Comparison of ENCODE assay signal across 1 cellular context in the genomic region with DNA sequence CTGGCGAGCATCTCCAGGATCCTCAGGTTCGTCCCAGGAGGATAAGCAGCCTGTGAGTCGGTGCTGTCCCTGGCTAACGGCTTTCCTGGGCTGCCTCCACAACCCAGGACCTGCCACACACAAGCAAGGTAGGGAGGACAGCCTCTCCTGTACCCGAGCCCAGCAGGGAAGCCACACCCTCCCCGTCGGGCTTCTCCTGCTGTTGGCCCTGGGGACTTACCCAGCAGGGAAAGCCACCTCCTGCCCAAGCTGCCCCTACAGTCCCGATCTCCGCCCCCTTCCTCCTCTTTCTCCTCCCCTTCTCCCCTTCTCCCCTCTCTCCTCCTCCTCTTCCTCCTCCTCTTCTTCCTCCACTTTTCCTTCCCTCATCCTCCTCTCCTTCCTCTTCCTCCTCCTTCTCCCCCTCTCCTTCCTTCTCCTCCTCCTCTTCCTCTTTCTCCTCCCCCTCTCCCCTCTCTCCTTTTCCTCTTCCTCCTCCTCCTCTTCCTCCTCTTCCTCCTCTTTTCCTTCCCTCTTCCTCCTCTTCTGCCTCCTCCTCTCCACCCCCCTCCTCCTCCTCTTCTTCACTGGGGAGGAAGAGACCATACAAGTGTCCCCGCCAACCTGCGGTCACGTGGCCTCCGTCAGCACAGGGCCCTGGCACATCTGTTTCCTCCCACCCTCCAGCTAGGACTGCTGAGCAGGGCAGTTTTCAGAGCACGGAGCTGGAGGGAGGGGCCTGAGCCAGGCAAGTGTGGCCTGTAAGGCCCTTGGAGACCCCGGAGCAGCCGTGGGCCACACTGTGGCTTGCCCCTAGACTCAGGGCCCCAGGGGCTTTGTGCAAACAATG.
TF ChIP-seq lines count a peak whose summit lies in the region.

No MANE protein-coding gene starts in this region.

TF ChIP-seq in H1, 55 proteins besides CTCF, POLR2A, EP300 and RAD21 (continued from another document):
- TF ChIP-seq, protein P1, sequence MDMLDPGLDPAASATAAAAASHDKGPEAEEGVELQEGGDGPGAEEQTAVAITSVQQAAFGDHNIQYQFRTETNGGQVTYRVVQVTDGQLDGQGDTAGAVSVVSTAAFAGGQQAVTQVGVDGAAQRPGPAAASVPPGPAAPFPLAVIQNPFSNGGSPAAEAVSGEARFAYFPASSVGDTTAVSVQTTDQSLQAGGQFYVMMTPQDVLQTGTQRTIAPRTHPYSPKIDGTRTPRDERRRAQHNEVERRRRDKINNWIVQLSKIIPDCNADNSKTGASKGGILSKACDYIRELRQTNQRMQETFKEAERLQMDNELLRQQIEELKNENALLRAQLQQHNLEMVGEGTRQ (IDR thresholded peaks at IDR 0.05; ENCODE audit: low read length): no peak
- no peak for TF ChIP-seq EGR1 (IDR thresholded peaks at IDR 0.05; ENCODE audit: borderline replicate concordance, low read depth, low read length)
- TF ChIP-seq PHF8 (conservative IDR thresholded peaks at IDR 0.05; ENCODE audit: low read depth, low read length): no peak
- TF ChIP-seq TBP (IDR thresholded peaks at IDR 0.05; ENCODE audit: low read depth, low read length): no peak
- TF ChIP-seq KDM4A (IDR thresholded peaks at IDR 0.05; ENCODE audit: low read depth, low read length, severe bottlenecking): no peak
- no peak for TF ChIP-seq POU5F1 (IDR thresholded peaks at IDR 0.05; ENCODE audit: low read depth, low read length)
- TF ChIP-seq, protein P2, sequence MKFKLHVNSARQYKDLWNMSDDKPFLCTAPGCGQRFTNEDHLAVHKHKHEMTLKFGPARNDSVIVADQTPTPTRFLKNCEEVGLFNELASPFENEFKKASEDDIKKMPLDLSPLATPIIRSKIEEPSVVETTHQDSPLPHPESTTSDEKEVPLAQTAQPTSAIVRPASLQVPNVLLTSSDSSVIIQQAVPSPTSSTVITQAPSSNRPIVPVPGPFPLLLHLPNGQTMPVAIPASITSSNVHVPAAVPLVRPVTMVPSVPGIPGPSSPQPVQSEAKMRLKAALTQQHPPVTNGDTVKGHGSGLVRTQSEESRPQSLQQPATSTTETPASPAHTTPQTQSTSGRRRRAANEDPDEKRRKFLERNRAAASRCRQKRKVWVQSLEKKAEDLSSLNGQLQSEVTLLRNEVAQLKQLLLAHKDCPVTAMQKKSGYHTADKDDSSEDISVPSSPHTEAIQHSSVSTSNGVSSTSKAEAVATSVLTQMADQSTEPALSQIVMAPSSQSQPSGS (IDR thresholded peaks at IDR 0.05; ENCODE audit: low read length): no peak
- TF ChIP-seq YY1 (IDR thresholded peaks at IDR 0.05; ENCODE audit: low read depth, low read length): no peak
